19 cellular contexts compared by ENCODE assay signal in genomic region chr3:175777965-175778364, GRCh38.
A peak's percentile ranks its signal among the peaks of the same experiment; 100 is the strongest.
DNase-seq lines count a peak whose midpoint lies in the region; ATAC-seq and TF ChIP-seq lines count a peak whose summit lies in the region.
"Had no signal": no experiment of that assay in that cellular context is flagged by ENCODE, and none has a peak within 500 bp of the region (broad histone marks: within the 10 kb centered on the region; RNA-seq: fewer than 3 reads in every experiment).

No MANE protein-coding gene starts in this region.

- H4K20me1 ChIP-seq in hepatocyte (ENCODE audit: insufficient read depth, poor library complexity, severe bottlenecking) = no peaks in the 10 kb centered on the region
- H4K20me1 ChIP-seq: BLaER1 treated with 17β-estradiol and CSF1 and Interleukin-3, amounts not matched to agents 10 nM and 100 nM had no signal

- H3K9me2 ChIP-seq in hepatocyte (replicated peaks; ENCODE audit: insufficient read depth) = no peaks in the 10 kb centered on the region

- H3K9me3 ChIP-seq in hepatocyte (ENCODE audit: low read depth) (no peaks in the 10 kb centered on the region), mucosa of descending colon (no peaks in the 10 kb centered on the region), transverse colon (no peaks in the 10 kb centered on the region), left lung (no peaks in the 10 kb centered on the region)
- H3K9me3 ChIP-seq: BE2C; BLaER1 treated with 17β-estradiol and CSF1 and Interleukin-3, amounts not matched to agents 10 nM and 100 nM had no signal

- peaks cover 18% of the 10 kb centered on the region for H3K4me1 ChIP-seq in hepatocyte (ENCODE audit: insufficient read depth)
- H3K4me1 ChIP-seq in mucosa of descending colon (ENCODE audit: low read depth) = peaks cover 24% of the 10 kb centered on the region
- peaks cover 6 to 33% (median 10%) of the 10 kb centered on the region in 4 donors for H3K4me1 ChIP-seq in transverse colon
- no peaks in the 10 kb centered on the region for H3K4me1 ChIP-seq in left lung
- H3K4me1 ChIP-seq: BE2C had no signal

- TF ChIP-seq CTCF in VCaP (conservative IDR thresholded peaks at IDR 0.05) (no peak), hepatocyte (IDR thresholded peaks at IDR 0.05; ENCODE audit: poor library complexity) (no peak), mucosa of descending colon (IDR thresholded peaks at IDR 0.05) (no peak), transverse colon (IDR thresholded peaks at IDR 0.05) (no peak), left lung (IDR thresholded peaks at IDR 0.05) (no peak)

- no peaks in the 10 kb centered on the region for H3K79me2 ChIP-seq in hepatocyte

- in situ Hi-C loops in transverse colon (cut with MboI; ENCODE audit: low pct_ligation_motif_present in 1 of 4, low pct_unique_long_range_greater_than_20kb in 1 of 4, low sequenced_read_pairs in 3 of 4) = no loop called here

- WGBS in hepatocyte (ENCODE audit: low lambda C conversion rate, missing lambda C conversion rate) = 92% methylated on average over 3 of the region's 3 CpGs
- 69 to 72% methylated on average over 3 of the region's 3 CpGs for WGBS in transverse colon (ENCODE audit: low coverage in 1 of 2), 2 donors

- no peak overlapping the region for H2AFZ ChIP-seq in hepatocyte
- H2AFZ ChIP-seq: GM23338 had no signal

- ATAC-seq in mucosa of descending colon (peak; percentile 91), left lung (no peak)
- ATAC-seq: GM12878, GM23338 had no signal

- no peak overlapping the region for H3K4me3 ChIP-seq in hepatocyte
- no peak overlapping the region for H3K4me3 ChIP-seq in mucosa of descending colon
- no peak overlapping the region for H3K4me3 ChIP-seq in transverse colon
- no peak overlapping the region for H3K4me3 ChIP-seq in left lung
- H3K4me3 ChIP-seq: BLaER1 treated with 17β-estradiol and CSF1 and Interleukin-3, amounts not matched to agents 10 nM and 100 nM; GM12878; GM23338 had no signal

- TF ChIP-seq POLR2A in transverse colon (IDR thresholded peaks at IDR 0.05) = no peak

- TF ChIP-seq EP300 in transverse colon (IDR thresholded peaks at IDR 0.05; ENCODE audit: low read depth) = no peak

- DNase-seq in hepatocyte (ENCODE audit: low spot score) = no peak
- peak in 1 of 3 donors; percentile 16 for DNase-seq in mucosa of descending colon
- no peak for DNase-seq in transverse colon
- DNase-seq in H4 (ENCODE audit: low spot score) = no peak
- no peak for DNase-seq in left lung
- no peak for DNase-seq in Ammon's horn (ENCODE audit: low spot score)
- no peak for DNase-seq in effector CD8-positive, alpha-beta T cell (lab: John Stamatoyannopoulos, UW)
- DNase-seq: BE2C; CD4-positive, alpha-beta T cell; CD8-positive, alpha-beta memory T cell; DMS 273 treated with DMSO at 0.1 percent for 48 hours; DMS79; EL; GDM1; HCEC 1CT had no signal

- peak overlapping the region; percentile 5 for H3K4me2 ChIP-seq in hepatocyte
- H3K4me2 ChIP-seq: BLaER1 treated with 17β-estradiol and CSF1 and Interleukin-3, amounts not matched to agents 10 nM and 100 nM; GM23338 had no signal

- no peaks in the 10 kb centered on the region for H3K36me3 ChIP-seq in hepatocyte (replicated peaks; ENCODE audit: insufficient read depth, low read depth)
- H3K36me3 ChIP-seq in mucosa of descending colon (ENCODE audit: low read depth) = peaks cover 4% of the 10 kb centered on the region
- H3K36me3 ChIP-seq in transverse colon = no peaks in the 10 kb centered on the region
- no peaks in the 10 kb centered on the region for H3K36me3 ChIP-seq in left lung
- H3K36me3 ChIP-seq: BE2C; BLaER1 treated with 17β-estradiol and CSF1 and Interleukin-3, amounts not matched to agents 10 nM and 100 nM had no signal

- intact Hi-C loops in mucosa of descending colon (cut with DNase I, micrococcal nuclease) (no loop called here), transverse colon (cut with DNase I; ENCODE audit: low total_unique reads) (no loop called here), left lung (cut with DNase I) (no loop called here)

- H3K27me3 ChIP-seq in hepatocyte = no peaks in the 10 kb centered on the region
- H3K27me3 ChIP-seq in transverse colon = no peaks in the 10 kb centered on the region
- H3K27me3 ChIP-seq in left lung = no peaks in the 10 kb centered on the region
- H3K27me3 ChIP-seq: BE2C; BLaER1 treated with 17β-estradiol and CSF1 and Interleukin-3, amounts not matched to agents 10 nM and 100 nM had no signal

- peak overlapping the region; percentile 64 for H3K27ac ChIP-seq in VCaP
- no peak overlapping the region for H3K27ac ChIP-seq in hepatocyte
- peak overlapping the region; percentile 62 to 76 (median 70) for H3K27ac ChIP-seq in transverse colon
- no peak overlapping the region for H3K27ac ChIP-seq in left lung
- H3K27ac ChIP-seq: BLaER1 treated with 17β-estradiol and CSF1 and Interleukin-3, amounts not matched to agents 10 nM and 100 nM had no signal

Comparison
In these comparisons a context has a peak if more than half of its experiments do, and no peak if none do; other contexts are left out.
1. H3K27ac ChIP-seq: peak in VCaP (single experiment) and transverse colon (4 of 4); none in hepatocyte (single experiment) and left lung (0 of 2).